ENCODE assay signal across 1 cellular context in the genomic region with DNA sequence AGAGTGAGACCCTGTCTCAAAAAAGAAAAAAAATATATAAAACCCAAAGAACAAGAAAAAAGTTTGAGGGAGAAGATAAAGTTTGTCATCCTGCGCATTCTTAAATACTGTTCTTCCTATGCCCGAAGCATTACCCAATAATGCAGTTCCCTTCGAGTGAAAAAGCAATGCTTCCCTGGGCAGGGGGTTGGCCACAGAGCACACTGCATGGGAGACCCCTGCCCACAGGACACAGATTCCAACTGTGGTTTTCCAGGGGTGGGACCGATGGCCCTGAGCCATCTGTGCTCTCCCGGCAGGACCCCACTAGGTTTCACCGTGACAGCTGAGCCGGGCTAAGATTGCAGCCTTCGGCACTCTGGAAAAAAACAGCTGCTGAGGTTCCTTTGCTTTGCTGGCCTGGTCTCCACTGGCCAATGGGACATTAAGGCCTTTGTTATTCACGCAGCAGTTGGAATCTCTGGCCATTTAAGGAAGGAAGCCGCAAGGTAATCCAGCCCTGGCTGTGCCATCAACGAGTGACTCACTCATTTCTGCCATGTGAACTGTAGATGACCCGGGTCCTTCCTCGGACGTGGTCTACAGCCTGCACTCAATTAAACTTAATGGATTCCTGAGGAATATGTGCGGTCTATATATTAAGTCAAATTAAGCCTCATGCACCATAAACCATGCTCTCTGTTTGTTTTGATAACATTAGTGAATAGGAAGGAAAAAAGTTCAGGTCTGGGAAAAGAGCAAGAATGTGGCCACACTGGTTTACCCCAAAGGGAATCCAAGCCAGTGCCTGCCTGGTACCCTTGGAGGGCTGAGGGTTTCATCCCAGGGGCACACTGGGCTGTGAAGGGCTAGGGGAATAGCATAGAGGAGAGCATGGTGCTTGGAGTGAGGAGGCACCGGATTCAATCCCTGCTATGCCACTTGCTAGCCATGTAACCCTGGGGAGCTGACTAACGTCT.
TF ChIP-seq lines count a peak whose summit lies in the region.

No MANE protein-coding gene starts in this region.

TF ChIP-seq in HEK293, 187 proteins besides CTCF, POLR2A, EP300 and RAD21 (continued from another document):
- no peak for TF ChIP-seq REPIN1 (tag by site-specific recombination; IDR thresholded peaks at IDR 0.05; ENCODE audit: low read depth)
- TF ChIP-seq ZBTB17 (tag by site-specific recombination; IDR thresholded peaks at IDR 0.05), result peak; percentile 49; the same call in 1 of the 2 replicates
- peak; percentile 84; the same call in 1 of the 2 replicates for TF ChIP-seq ZNF792 (tag by site-specific recombination; IDR thresholded peaks at IDR 0.05)
- peak; percentile 18; the same call in 1 of the 2 replicates for TF ChIP-seq MEIS1 (CRISPR knock-in tag; IDR thresholded peaks at IDR 0.05; ENCODE audit: borderline replicate concordance)
- no peak for TF ChIP-seq ZNF830 (tag by site-specific recombination; IDR thresholded peaks at IDR 0.05; ENCODE audit: low read depth)
- peak; percentile 36; the same call in 1 of the 2 replicates for TF ChIP-seq ZNF624 (tag by site-specific recombination; IDR thresholded peaks at IDR 0.05)
- TF ChIP-seq, protein P1, sequence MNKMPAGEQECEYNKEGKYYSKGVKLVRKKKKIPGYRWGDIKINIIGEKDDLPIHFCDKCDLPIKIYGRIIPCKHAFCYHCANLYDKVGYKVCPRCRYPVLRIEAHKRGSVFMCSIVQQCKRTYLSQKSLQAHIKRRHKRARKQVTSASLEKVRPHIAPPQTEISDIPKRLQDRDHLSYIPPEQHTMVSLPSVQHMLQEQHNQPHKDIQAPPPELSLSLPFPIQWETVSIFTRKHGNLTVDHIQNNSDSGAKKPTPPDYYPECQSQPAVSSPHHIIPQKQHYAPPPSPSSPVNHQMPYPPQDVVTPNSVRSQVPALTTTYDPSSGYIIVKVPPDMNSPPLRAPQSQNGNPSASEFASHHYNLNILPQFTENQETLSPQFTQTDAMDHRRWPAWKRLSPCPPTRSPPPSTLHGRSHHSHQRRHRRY (tag by site-specific recombination; IDR thresholded peaks at IDR 0.05), result no peak
- peak; percentile 52; the same call in 1 of the 2 replicates for TF ChIP-seq SP7 (tag by site-specific recombination; IDR thresholded peaks at IDR 0.05)
- TF ChIP-seq, protein P2, sequence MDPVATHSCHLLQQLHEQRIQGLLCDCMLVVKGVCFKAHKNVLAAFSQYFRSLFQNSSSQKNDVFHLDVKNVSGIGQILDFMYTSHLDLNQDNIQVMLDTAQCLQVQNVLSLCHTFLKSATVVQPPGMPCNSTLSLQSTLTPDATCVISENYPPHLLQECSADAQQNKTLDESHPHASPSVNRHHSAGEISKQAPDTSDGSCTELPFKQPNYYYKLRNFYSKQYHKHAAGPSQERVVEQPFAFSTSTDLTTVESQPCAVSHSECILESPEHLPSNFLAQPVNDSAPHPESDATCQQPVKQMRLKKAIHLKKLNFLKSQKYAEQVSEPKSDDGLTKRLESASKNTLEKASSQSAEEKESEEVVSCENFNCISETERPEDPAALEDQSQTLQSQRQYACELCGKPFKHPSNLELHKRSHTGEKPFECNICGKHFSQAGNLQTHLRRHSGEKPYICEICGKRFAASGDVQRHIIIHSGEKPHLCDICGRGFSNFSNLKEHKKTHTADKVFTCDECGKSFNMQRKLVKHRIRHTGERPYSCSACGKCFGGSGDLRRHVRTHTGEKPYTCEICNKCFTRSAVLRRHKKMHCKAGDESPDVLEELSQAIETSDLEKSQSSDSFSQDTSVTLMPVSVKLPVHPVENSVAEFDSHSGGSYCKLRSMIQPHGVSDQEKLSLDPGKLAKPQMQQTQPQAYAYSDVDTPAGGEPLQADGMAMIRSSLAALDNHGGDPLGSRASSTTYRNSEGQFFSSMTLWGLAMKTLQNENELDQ (tag by site-specific recombination; IDR thresholded peaks at IDR 0.05; ENCODE audit: low read depth), result no peak
- TF ChIP-seq MYNN (tag by site-specific recombination; IDR thresholded peaks at IDR 0.05; ENCODE audit: borderline replicate concordance), result no peak
- TF ChIP-seq, protein P3, sequence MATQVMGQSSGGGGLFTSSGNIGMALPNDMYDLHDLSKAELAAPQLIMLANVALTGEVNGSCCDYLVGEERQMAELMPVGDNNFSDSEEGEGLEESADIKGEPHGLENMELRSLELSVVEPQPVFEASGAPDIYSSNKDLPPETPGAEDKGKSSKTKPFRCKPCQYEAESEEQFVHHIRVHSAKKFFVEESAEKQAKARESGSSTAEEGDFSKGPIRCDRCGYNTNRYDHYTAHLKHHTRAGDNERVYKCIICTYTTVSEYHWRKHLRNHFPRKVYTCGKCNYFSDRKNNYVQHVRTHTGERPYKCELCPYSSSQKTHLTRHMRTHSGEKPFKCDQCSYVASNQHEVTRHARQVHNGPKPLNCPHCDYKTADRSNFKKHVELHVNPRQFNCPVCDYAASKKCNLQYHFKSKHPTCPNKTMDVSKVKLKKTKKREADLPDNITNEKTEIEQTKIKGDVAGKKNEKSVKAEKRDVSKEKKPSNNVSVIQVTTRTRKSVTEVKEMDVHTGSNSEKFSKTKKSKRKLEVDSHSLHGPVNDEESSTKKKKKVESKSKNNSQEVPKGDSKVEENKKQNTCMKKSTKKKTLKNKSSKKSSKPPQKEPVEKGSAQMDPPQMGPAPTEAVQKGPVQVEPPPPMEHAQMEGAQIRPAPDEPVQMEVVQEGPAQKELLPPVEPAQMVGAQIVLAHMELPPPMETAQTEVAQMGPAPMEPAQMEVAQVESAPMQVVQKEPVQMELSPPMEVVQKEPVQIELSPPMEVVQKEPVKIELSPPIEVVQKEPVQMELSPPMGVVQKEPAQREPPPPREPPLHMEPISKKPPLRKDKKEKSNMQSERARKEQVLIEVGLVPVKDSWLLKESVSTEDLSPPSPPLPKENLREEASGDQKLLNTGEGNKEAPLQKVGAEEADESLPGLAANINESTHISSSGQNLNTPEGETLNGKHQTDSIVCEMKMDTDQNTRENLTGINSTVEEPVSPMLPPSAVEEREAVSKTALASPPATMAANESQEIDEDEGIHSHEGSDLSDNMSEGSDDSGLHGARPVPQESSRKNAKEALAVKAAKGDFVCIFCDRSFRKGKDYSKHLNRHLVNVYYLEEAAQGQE (tag by site-specific recombination; IDR thresholded peaks at IDR 0.05), result 0 out of 2 replicates have a peak, but pooled peaks have one; percentile 12
- TF ChIP-seq TCF7L2 (IDR thresholded peaks at IDR 0.05; ENCODE audit: borderline replicate concordance, low read depth, low read length), result no peak
- peak; percentile 88 for TF ChIP-seq ZBTB8A (tag by site-specific recombination; IDR thresholded peaks at IDR 0.05)
- TF ChIP-seq IKZF3 (tag by site-specific recombination; IDR thresholded peaks at IDR 0.05), result 0 out of 2 replicates have a peak, but pooled peaks have one; percentile 17
- TF ChIP-seq, protein P4, sequence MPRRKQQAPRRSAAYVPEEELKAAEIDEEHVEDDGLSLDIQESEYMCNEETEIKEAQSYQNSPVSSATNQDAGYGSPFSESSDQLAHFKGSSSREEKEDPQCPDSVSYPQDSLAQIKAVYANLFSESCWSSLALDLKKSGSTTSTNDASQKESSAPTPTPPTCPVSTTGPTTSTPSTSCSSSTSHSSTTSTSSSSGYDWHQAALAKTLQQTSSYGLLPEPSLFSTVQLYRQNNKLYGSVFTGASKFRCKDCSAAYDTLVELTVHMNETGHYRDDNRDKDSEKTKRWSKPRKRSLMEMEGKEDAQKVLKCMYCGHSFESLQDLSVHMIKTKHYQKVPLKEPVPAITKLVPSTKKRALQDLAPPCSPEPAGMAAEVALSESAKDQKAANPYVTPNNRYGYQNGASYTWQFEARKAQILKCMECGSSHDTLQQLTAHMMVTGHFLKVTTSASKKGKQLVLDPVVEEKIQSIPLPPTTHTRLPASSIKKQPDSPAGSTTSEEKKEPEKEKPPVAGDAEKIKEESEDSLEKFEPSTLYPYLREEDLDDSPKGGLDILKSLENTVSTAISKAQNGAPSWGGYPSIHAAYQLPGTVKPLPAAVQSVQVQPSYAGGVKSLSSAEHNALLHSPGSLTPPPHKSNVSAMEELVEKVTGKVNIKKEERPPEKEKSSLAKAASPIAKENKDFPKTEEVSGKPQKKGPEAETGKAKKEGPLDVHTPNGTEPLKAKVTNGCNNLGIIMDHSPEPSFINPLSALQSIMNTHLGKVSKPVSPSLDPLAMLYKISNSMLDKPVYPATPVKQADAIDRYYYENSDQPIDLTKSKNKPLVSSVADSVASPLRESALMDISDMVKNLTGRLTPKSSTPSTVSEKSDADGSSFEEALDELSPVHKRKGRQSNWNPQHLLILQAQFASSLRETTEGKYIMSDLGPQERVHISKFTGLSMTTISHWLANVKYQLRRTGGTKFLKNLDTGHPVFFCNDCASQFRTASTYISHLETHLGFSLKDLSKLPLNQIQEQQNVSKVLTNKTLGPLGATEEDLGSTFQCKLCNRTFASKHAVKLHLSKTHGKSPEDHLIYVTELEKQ (tag by site-specific recombination; IDR thresholded peaks at IDR 0.05; ENCODE audit: borderline replicate concordance), result peak; percentile 79; the same call in 1 of the 2 replicates
- TF ChIP-seq OSR2 (tag by site-specific recombination; IDR thresholded peaks at IDR 0.05), result peak; percentile 67
- TF ChIP-seq ZSCAN30 (tag by site-specific recombination; IDR thresholded peaks at IDR 0.05), result peak; percentile 16; the same call in 1 of the 2 replicates
- 0 out of 2 replicates have a peak, but pooled peaks have one; percentile 36 for TF ChIP-seq ZNF610 (tag by site-specific recombination; IDR thresholded peaks at IDR 0.05; ENCODE audit: borderline replicate concordance)
- TF ChIP-seq ZNF155 (tag by site-specific recombination; IDR thresholded peaks at IDR 0.05), result no peak
- TF ChIP-seq ZXDB (tag by site-specific recombination; IDR thresholded peaks at IDR 0.05), result peak; percentile 38; the same call in 1 of the 2 replicates
- peak; percentile 93 for TF ChIP-seq ZNF10 (tag by site-specific recombination; IDR thresholded peaks at IDR 0.05)
- TF ChIP-seq KLF16 (tag by site-specific recombination; IDR thresholded peaks at IDR 0.05), result no peak
- peak; percentile 37 for TF ChIP-seq GLIS1 (tag by site-specific recombination; IDR thresholded peaks at IDR 0.05)
- peak; percentile 88 for TF ChIP-seq TRIM28 (IDR thresholded peaks at IDR 0.05; ENCODE audit: borderline replicate concordance, low read length)
- no peak for TF ChIP-seq ZNF223 (tag by site-specific recombination; IDR thresholded peaks at IDR 0.05)
- no peak for TF ChIP-seq ZNF221 (tag by site-specific recombination; IDR thresholded peaks at IDR 0.05; ENCODE audit: borderline replicate concordance)
- TF ChIP-seq ZNF335 (tag by site-specific recombination; conservative IDR thresholded peaks at IDR 0.05), result 0 out of 2 replicates have a peak, but pooled peaks have one; percentile 37
- TF ChIP-seq ZBTB21 (tag by site-specific recombination; IDR thresholded peaks at IDR 0.05), result 0 out of 2 replicates have a peak, but pooled peaks have one; percentile 41
- TF ChIP-seq HOXC10 (CRISPR knock-in tag; IDR thresholded peaks at IDR 0.05), result no peak
- peak; percentile 83; the same call in 1 of the 2 replicates for TF ChIP-seq ZNF843 (tag by site-specific recombination; IDR thresholded peaks at IDR 0.05)
- TF ChIP-seq ZEB2 (tag by site-specific recombination; IDR thresholded peaks at IDR 0.05), result peak; percentile 54; the same call in 1 of the 2 replicates
- TF ChIP-seq FEZF1 (tag by site-specific recombination; IDR thresholded peaks at IDR 0.05), result peak; percentile 85
- TF ChIP-seq HOXD13 (CRISPR knock-in tag; IDR thresholded peaks at IDR 0.05; ENCODE audit: borderline replicate concordance), result peak; percentile 78; the same call in 1 of the 2 replicates
- TF ChIP-seq ZNF768 (tag by site-specific recombination; IDR thresholded peaks at IDR 0.05), result no peak
- TF ChIP-seq ZNF473 (tag by site-specific recombination; IDR thresholded peaks at IDR 0.05), result no peak
- TF ChIP-seq ZNF324 (tag by site-specific recombination; IDR thresholded peaks at IDR 0.05), result no peak
- TF ChIP-seq ZNF629 (tag by site-specific recombination; IDR thresholded peaks at IDR 0.05), result peak; percentile 44; the same call in 1 of the 2 replicates
